8 cellular contexts compared by ENCODE assay signal in genomic region chr9:137618105-137619067, GRCh38. TPM values are rescaled to one million over a fixed set of nuclear protein-coding genes. Genes with fewer than 3 reads are reported as not detected.
DNase-seq lines count a peak whose midpoint lies in the region; ATAC-seq and TF ChIP-seq lines count a peak whose summit lies in the region.

Gene EHMT1 (plus strand): TSS chr9:137619005. CDS start chr9:137619029, 24 bp downstream.

- H3K27me3 ChIP-seq in mammary epithelial cell (ENCODE audit: insufficient read depth, low read length) = no peaks in the 10 kb centered on the region
- H3K27me3 ChIP-seq in spleen (replicated peaks in 1 of 7) = no peaks in the 10 kb centered on the region

- no peaks in the 10 kb centered on the region for H4K20me1 ChIP-seq in mammary epithelial cell (ENCODE audit: insufficient read depth, low read length)

- H3K9ac ChIP-seq in mammary epithelial cell (ENCODE audit: insufficient read depth, low read length) = peak within 1 kb of the TSS; percentile 71

- peak in 2 of 3 donors; percentile 36 to 44 for TF ChIP-seq POLR2A in spleen (IDR thresholded peaks at IDR 0.05)

- in situ Hi-C loops in mammary epithelial cell (cut with MboI; ENCODE audit: low sequenced_read_pairs in 2 of 2) = no loop called here

- peak within 1 kb of the TSS; percentile 93 for H3K4me2 ChIP-seq in mammary epithelial cell (ENCODE audit: insufficient read depth, low read depth, low read length)

- TF ChIP-seq CTCF in 22Rv1 (IDR thresholded peaks at IDR 0.05) = peak; percentile 31
- no peak for TF ChIP-seq CTCF in WI38 (IDR thresholded peaks at IDR 0.05; ENCODE audit: low read depth, low read length)
- peak in 1 of 2 donors; percentile 10 for TF ChIP-seq CTCF in mammary epithelial cell (conservative IDR thresholded peaks at IDR 0.05 in 1 of 2, IDR thresholded peaks at IDR 0.05 in 1 of 2; ENCODE audit: extremely low read depth in 1 of 2, insufficient read depth in 1 of 2, low read depth in 1 of 2, low read length in 2 of 2)
- peak in 1 of 11 experiments; percentile 7 for TF ChIP-seq CTCF in spleen (IDR thresholded peaks at IDR 0.05 in 8 of 11, conservative IDR thresholded peaks at IDR 0.05 in 3 of 11)

- peak; percentile 79 for DNase-seq in NCI-H2196 treated with DMSO at 0.1 percent for 48 hours (lab: John Stamatoyannopoulos, UW; ENCODE audit: unreplicated experiment)
- DNase-seq in mammary epithelial cell = peak; percentile 76
- DNase-seq in inferior parietal cortex (ENCODE audit: extremely low spot score) = peak; percentile 88
- peak; percentile 96 for DNase-seq in spleen

- ATAC-seq in GM18520 (IDR thresholded peaks at IDR 0.05; ENCODE audit: unreplicated experiment) (peak; percentile 73), HG03045 (IDR thresholded peaks at IDR 0.05; ENCODE audit: unreplicated experiment) (peak; percentile 67)

- H3K4me1 ChIP-seq in mammary epithelial cell (ENCODE audit: insufficient read depth, low read length) (peaks cover 27% of the 10 kb centered on the region), spleen (peaks cover 29 to 72% (median 58%) of the 10 kb centered on the region in 6 donors)

- BruUV-seq in mammary epithelial cell (replicated peaks; lab: Mats Ljungman, UMichigan) = TSS peak; percentile 50

- dilution Hi-C loops in mammary epithelial cell (cut with HindIII; ENCODE audit: low sequenced_read_pairs) = loop anchor here (5.0 kb wide), 1 partner anchor 36 kb away; no protein-coding TSS in a partner anchor

- H3K9me3 ChIP-seq in mammary epithelial cell (replicated peaks; ENCODE audit: insufficient read depth, low read length) (no peaks in the 10 kb centered on the region), spleen (no peaks in the 10 kb centered on the region)

- H3K4me3 ChIP-seq in WI38 (ENCODE audit: low read depth, low read length) (peak within 1 kb of the TSS; percentile 96), mammary epithelial cell (replicated peaks in 1 of 3; ENCODE audit: insufficient read depth in 1 of 3, low read depth in 2 of 3, low read length in 3 of 3) (peak within 1 kb of the TSS; percentile 87 to 95 (median 88)), spleen (peak within 1 kb of the TSS; percentile 78 to 98 (median 94))

- 3% methylated on average over 20 of the region's 94 CpGs for WGBS in mammary epithelial cell (ENCODE audit: low coverage, missing lambda C conversion rate)
- WGBS in spleen, 5 donors = 0 to 2% (median 1%) methylated on average over 35 to 94 of the region's 94 CpGs

- H3K79me2 ChIP-seq in mammary epithelial cell (ENCODE audit: insufficient read depth, low read length) = peaks cover 88% of the 10 kb centered on the region

- CTCF ChIA-PET in mammary epithelial cell (lab: Charles Lee; ENCODE audit: low non-redundant PET) = no interaction called here

- H3K27ac ChIP-seq in 22Rv1 (peak within 1 kb of the TSS; percentile 100), mammary epithelial cell (ENCODE audit: insufficient read depth, low read depth, low read length) (peak within 1 kb of the TSS; percentile 75), spleen (peak within 1 kb of the TSS; percentile 87 to 94 (median 92))

- intact Hi-C loops in mammary epithelial cell (cut with micrococcal nuclease) (loop anchor here (1.0 kb wide), 1 partner anchor 28 kb away; the partner anchor contains the start of gene ZMYND19), spleen (cut with DNase I; ENCODE audit: low total_unique reads) (no loop called here)

- peaks cover 2% of the 10 kb centered on the region for H3K36me3 ChIP-seq in mammary epithelial cell (ENCODE audit: insufficient read depth, low read length)
- peaks cover 0 to 47% (median 25%) of the 10 kb centered on the region in 6 donors for H3K36me3 ChIP-seq in spleen

- H2AFZ ChIP-seq in mammary epithelial cell (ENCODE audit: low read depth, low read length) = peak within 1 kb of the TSS; percentile 75

RNA-seq across cellular contexts. Expression of gene EHMT1, which starts in this region (rescaled TPM):
- total RNA-seq in mammary epithelial cell (10 to 100 TPM; 55.0 to 83.4 TPM), spleen (100 to 1,000 TPM in 6 of 7 donors, 10 to 100 TPM in 1; 87.7 to 163 (median 130) TPM)
- polyA plus RNA-seq in mammary epithelial cell (30.8 TPM), spleen (10 to 100 TPM; 35.5 to 60.9 (median 54.9) TPM)
- polyA minus RNA-seq in mammary epithelial cell = 57.6 TPM

Comparison
In these comparisons a context has a peak if more than half of its experiments do, and no peak if none do; other contexts are left out.
1. Peak in every context shown above with its lines: DNase-seq, ATAC-seq, H3K4me3 ChIP-seq and H3K27ac ChIP-seq.